ENCODE assay signal across 12 cellular contexts in the genomic region with DNA sequence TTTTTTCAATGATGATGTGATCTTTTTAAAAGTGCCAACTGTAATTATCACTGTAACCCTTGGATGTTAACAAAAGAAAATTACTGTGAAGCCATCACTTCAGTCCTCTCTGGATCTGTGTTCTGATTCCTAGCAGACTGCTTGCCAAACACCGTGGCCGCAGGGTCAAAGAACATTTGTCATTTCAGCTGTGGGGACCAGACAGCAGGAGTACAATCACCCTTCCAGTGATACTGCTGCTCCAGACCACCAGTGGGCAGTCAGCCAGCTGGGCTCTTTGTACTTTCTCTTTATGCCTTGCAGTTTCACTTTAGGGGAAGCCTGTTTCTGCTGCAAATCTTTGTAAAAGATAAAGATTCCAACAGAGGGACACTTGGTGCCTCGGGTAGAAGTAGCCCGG.
DNase-seq lines count a peak whose midpoint lies in the region; ATAC-seq and TF ChIP-seq lines count a peak whose summit lies in the region.
"Had no signal": no experiment of that assay in that cellular context is flagged by ENCODE, and none has a peak within 500 bp of the region (broad histone marks: within the 10 kb centered on the region; RNA-seq: fewer than 3 reads in every experiment).

No MANE protein-coding gene starts in this region.

- ATAC-seq in T-helper 17 cell = no peak
- no peak for ATAC-seq in activated naive CD4-positive, alpha-beta T cell treated with anti-CD3 and anti-CD28 coated beads, Interleukin-2, amount 50 U/mL, for 72 hours

- peak overlapping the region in 2 of 3 experiments; percentile 37 to 46 for H3K4me3 Mint-ChIP-seq in nephron
- no peak overlapping the region for H3K4me3 Mint-ChIP-seq in T-helper 17 cell

- H3K9me3 Mint-ChIP-seq in nephron = no peaks in the 10 kb centered on the region
- H3K9me3 Mint-ChIP-seq in activated naive CD4-positive, alpha-beta T cell treated with anti-CD3 and anti-CD28 coated beads, Interleukin-2, amount 50 U/mL, for 72 hours = no peaks in the 10 kb centered on the region

- no peaks in the 10 kb centered on the region for H3K36me3 Mint-ChIP-seq in nephron (ENCODE audit: low read depth)
- no peaks in the 10 kb centered on the region for H3K36me3 Mint-ChIP-seq in T-helper 17 cell (ENCODE audit: low read depth)
- no peaks in the 10 kb centered on the region for H3K36me3 Mint-ChIP-seq in activated naive CD4-positive, alpha-beta T cell treated with anti-CD3 and anti-CD28 coated beads, Interleukin-2, amount 50 U/mL, for 72 hours

- peaks cover 4% of the 10 kb centered on the region for H3K27me3 Mint-ChIP-seq in nephron (ENCODE audit: low read depth)
- H3K27me3 Mint-ChIP-seq in T-helper 17 cell = no peaks in the 10 kb centered on the region

- no peak overlapping the region for H3K4me3 ChIP-seq in fibroblast of the aortic adventitia (ENCODE audit: low read depth, low read length)
- H3K4me3 ChIP-seq: tibial nerve had no signal

- peak overlapping the region in 2 of 3 experiments; percentile 85 to 90 for H3K27ac Mint-ChIP-seq in nephron
- H3K27ac Mint-ChIP-seq in T-helper 17 cell = no peak overlapping the region
- H3K27ac Mint-ChIP-seq in activated naive CD4-positive, alpha-beta T cell treated with anti-CD3 and anti-CD28 coated beads, Interleukin-2, amount 50 U/mL, for 72 hours = no peak overlapping the region

- no peaks in the 10 kb centered on the region for H3K9me3 ChIP-seq in T-helper 17 cell (ENCODE audit: control insufficient read depth, low read length, poor library complexity, severe bottlenecking)
- H3K9me3 ChIP-seq: tibial nerve had no signal

- H3K4me1 Mint-ChIP-seq in nephron (peaks cover 24% of the 10 kb centered on the region), T-helper 17 cell (no peaks in the 10 kb centered on the region)

- DNase-seq in CMK (ENCODE audit: low read depth) (peak; percentile 9), SK-N-DZ (ENCODE audit: low spot score) (peak; percentile 13), fibroblast of the aortic adventitia (ENCODE audit: low read depth) (peak; percentile 40), NCI-H226 (no peak), T-helper 17 cell (no peak), germinal center (ENCODE audit: low spot score) (no peak)
- DNase-seq in activated naive CD4-positive, alpha-beta T cell treated with anti-CD3 and anti-CD28 coated beads, Interleukin-2, amount 50 U/mL, for 72 hours (ENCODE audit: low spot score in 2 of 2) = no peak
- DNase-seq: AML-193, HCEC 1CT, NCI-H774 had no signal

- TF ChIP-seq CTCF in fibroblast of the aortic adventitia (IDR thresholded peaks at IDR 0.05; ENCODE audit: insufficient read depth, low read length) (no peak), nephron (IDR thresholded peaks at IDR 0.05; ENCODE audit: unreplicated experiment in 3 of 3) (peak; percentile 13 to 24 (median 21))

Comparison
In these comparisons a context has a peak if more than half of its experiments do, and no peak if none do; other contexts are left out.
1. DNase-seq: peak in CMK (single experiment), SK-N-DZ (single experiment) and fibroblast of the aortic adventitia (single experiment); none in NCI-H226 (single experiment), T-helper 17 cell (0 of 3), activated naive CD4-positive, alpha-beta T cell treated with anti-CD3 and anti-CD28 coated beads, Interleukin-2, amount 50 U/mL, for 72 hours (0 of 2) and germinal center (single experiment).
2. H3K27ac Mint-ChIP-seq: peak in nephron (2 of 3); none in T-helper 17 cell (single experiment) and activated naive CD4-positive, alpha-beta T cell treated with anti-CD3 and anti-CD28 coated beads, Interleukin-2, amount 50 U/mL, for 72 hours (0 of 2).